In genomic region chr13:40568246-40568645, GRCh38 we compare ENCODE assay signal across 20 cellular contexts.
A peak's percentile ranks its signal among the peaks of the same experiment; 100 is the strongest.
DNase-seq lines count a peak whose midpoint lies in the region; ATAC-seq and TF ChIP-seq lines count a peak whose summit lies in the region.
"Had no signal": no experiment of that assay in that cellular context is flagged by ENCODE, and none has a peak within 500 bp of the region (broad histone marks: within the 10 kb centered on the region; RNA-seq: fewer than 3 reads in every experiment).

No MANE protein-coding gene starts in this region.

- H3K4me1 Mint-ChIP-seq in mesothelial cell of epicardium, result peaks cover 55% of the 10 kb centered on the region

- no peak for TF ChIP-seq EP300 in transverse colon (IDR thresholded peaks at IDR 0.05; ENCODE audit: low read depth)

- H3K27me3 Mint-ChIP-seq in mesothelial cell of epicardium (ENCODE audit: low read depth), result no peaks in the 10 kb centered on the region

- H3K36me3 Mint-ChIP-seq in mesothelial cell of epicardium, result no peaks in the 10 kb centered on the region

- intact Hi-C loops in heart right ventricle (cut with DNase I) (no loop called here), right cardiac atrium (cut with DNase I) (loop anchor here in 2 of 4 donors (10.0 kb wide), 1 partner anchor 97 kb away; the partner anchor contains the start of gene FOXO1 (in 2 of the 2)), body of pancreas (cut with DNase I) (no loop called here), transverse colon (cut with DNase I; ENCODE audit: low total_unique reads) (no loop called here)

- in situ Hi-C loops in transverse colon (cut with MboI; ENCODE audit: low pct_ligation_motif_present in 1 of 4, low pct_unique_long_range_greater_than_20kb in 1 of 4, low sequenced_read_pairs in 3 of 4), result no loop called here

- H3K4me3 Mint-ChIP-seq in mesothelial cell of epicardium, result no peak overlapping the region

- no peaks in the 10 kb centered on the region for H3K9me3 Mint-ChIP-seq in mesothelial cell of epicardium

- H3K4me3 ChIP-seq in heart right ventricle (no peak overlapping the region), right cardiac atrium (ENCODE audit: low read length) (no peak overlapping the region), body of pancreas (no peak overlapping the region), transverse colon (no peak overlapping the region)
- H3K4me3 ChIP-seq: K562 had no signal

- no peak for ATAC-seq in heart right ventricle
- ATAC-seq in right cardiac atrium, result no peak
- ATAC-seq in body of pancreas, result no peak
- no peak for ATAC-seq in HG03108 (IDR thresholded peaks at IDR 0.05; ENCODE audit: unreplicated experiment)
- ATAC-seq in HG02759 (IDR thresholded peaks at IDR 0.05; ENCODE audit: unreplicated experiment), result no peak
- ATAC-seq: HCT116, K562, PC-3 had no signal

- no peak for TF ChIP-seq POLR2A in body of pancreas (IDR thresholded peaks at IDR 0.05)
- TF ChIP-seq POLR2A in transverse colon (IDR thresholded peaks at IDR 0.05), result no peak

- H3K4me1 ChIP-seq in heart right ventricle (peaks cover 16 to 98% (median 69%) of the 10 kb centered on the region in 9 donors), right cardiac atrium (ENCODE audit: control insufficient read depth, insufficient read depth, low read length) (peaks cover 33% of the 10 kb centered on the region), body of pancreas (peaks cover 58% of the 10 kb centered on the region), transverse colon (peaks cover 14 to 80% (median 24%) of the 10 kb centered on the region in 4 donors)

- H3K9me3 ChIP-seq in heart right ventricle (no peaks in the 10 kb centered on the region), right cardiac atrium (ENCODE audit: control insufficient read depth, low read length) (no peaks in the 10 kb centered on the region), body of pancreas (no peaks in the 10 kb centered on the region), transverse colon (no peaks in the 10 kb centered on the region)

- DNase-seq in heart right ventricle (no peak), right cardiac atrium (no peak), body of pancreas (no peak), mesothelial cell of epicardium (ENCODE audit: low spot score in 2 of 2, unreplicated experiment in 2 of 2) (no peak), transverse colon (no peak), NCI-H1694 treated with DMSO at 0.1 percent for 48 hours (lab: John Stamatoyannopoulos, UW) (no peak)
- DNase-seq: central memory CD4-positive, alpha-beta T cell; effector CD8-positive, alpha-beta T cell; MV-4-11; NCI-H187 treated with DMSO at 0.1 percent for 48 hours; NCI-H2227 treated with DMSO at 0.1 percent for 48 hours; NCI-H82; PC-3; posterior cingulate gyrus; SIG-M5; stimulated activated CD8-positive, alpha-beta memory T cell treated with anti-CD3 and anti-CD28 coated beads, Interleukin-4, amount 100 ng/mL, for 48 hours had no signal

- WGBS in heart right ventricle, 2 donors, result 38 to 51% methylated on average over 3 of the region's 3 CpGs
- 44% methylated on average over 3 of the region's 3 CpGs for WGBS in right cardiac atrium
- 23 to 28% methylated on average over 3 of the region's 3 CpGs for WGBS in body of pancreas, 2 donors
- 57 to 69% methylated on average over 3 of the region's 3 CpGs for WGBS in transverse colon (ENCODE audit: low coverage in 1 of 2), 2 donors

- H3K27ac ChIP-seq in heart right ventricle (peak overlapping the region in 8 of 10 donors; percentile 1 to 57 (median 22)), right cardiac atrium (ENCODE audit: low read length) (no peak overlapping the region), body of pancreas (peak overlapping the region in 3 of 4 donors; percentile 1 to 38 (median 3)), transverse colon (peak overlapping the region in 3 of 4 donors; percentile 11 to 41 (median 30))

- H3K27ac Mint-ChIP-seq in mesothelial cell of epicardium, result peak overlapping the region; percentile 70

- H3K36me3 ChIP-seq in heart right ventricle (no peaks in the 10 kb centered on the region), body of pancreas (replicated peaks in 1 of 2; ENCODE audit: insufficient read depth in 1 of 2, low read depth in 2 of 2) (no peaks in the 10 kb centered on the region), transverse colon (no peaks in the 10 kb centered on the region)

- TF ChIP-seq CTCF in heart right ventricle (IDR thresholded peaks at IDR 0.05) (no peak), body of pancreas (IDR thresholded peaks at IDR 0.05) (no peak), mesothelial cell of epicardium (IDR thresholded peaks at IDR 0.05; ENCODE audit: unreplicated experiment) (no peak), transverse colon (IDR thresholded peaks at IDR 0.05) (no peak)

- H3K27me3 ChIP-seq in heart right ventricle (no peaks in the 10 kb centered on the region), right cardiac atrium (ENCODE audit: control insufficient read depth, insufficient read depth) (no peaks in the 10 kb centered on the region), body of pancreas (no peaks in the 10 kb centered on the region), transverse colon (no peaks in the 10 kb centered on the region)
